Comparison of ENCODE assay signal across 15 cellular contexts in the genomic region with DNA sequence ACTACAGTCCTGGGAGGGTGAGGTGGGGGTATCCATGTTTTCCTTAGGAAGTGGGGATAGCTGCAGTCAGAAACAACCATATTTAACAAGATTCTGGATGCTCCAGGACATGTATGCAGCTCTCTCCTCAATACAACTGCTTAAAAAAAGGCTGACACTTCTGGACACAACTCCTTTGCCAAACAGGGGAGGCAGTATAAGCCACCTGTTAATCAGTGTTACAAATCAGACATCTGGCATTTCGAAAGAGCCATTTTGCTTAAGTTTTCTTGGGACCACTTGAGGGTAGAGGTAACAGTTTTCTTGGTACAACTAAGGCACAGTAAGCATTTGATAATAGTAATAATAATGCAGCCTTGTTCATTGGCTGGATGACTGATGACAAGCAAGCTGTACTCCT. TPM values are rescaled to one million over a fixed set of nuclear protein-coding genes. Genes with fewer than 3 reads are reported as not detected.
"Had no signal": no experiment of that assay in that cellular context is flagged by ENCODE, and none has a peak within 500 bp of the region (broad histone marks: within the 10 kb centered on the region; RNA-seq: fewer than 3 reads in every experiment).

No MANE protein-coding gene starts in this region.

- H3K27me3 Mint-ChIP-seq: activated naive CD8-positive, alpha-beta T cell treated with anti-CD3 and anti-CD28 coated beads for 36 hours; stimulated activated naive B cell treated with anti-CD40 and anti-IgM and Interleukin-4, amounts not matched to agents 10 μg/mL and 1 μg/mL and 100 μg/mL, for 72 hours had no signal

- H2AFZ ChIP-seq: hepatocyte had no signal

- H3K4me3 Mint-ChIP-seq: activated CD4-positive, alpha-beta T cell treated with anti-CD3 and anti-CD28 coated beads, Interleukin-2, amount 10 ng/mL, durations not matched to agents 7 days and 5 days; activated naive CD8-positive, alpha-beta T cell treated with anti-CD3 and anti-CD28 coated beads for 36 hours; activated T-cell treated with anti-CD3 and anti-CD28 coated beads, Interleukin-2, amount 50 U/mL, for 72 hours; stimulated activated naive B cell treated with anti-CD40 and anti-IgM and Interleukin-4, amounts not matched to agents 10 μg/mL and 1 μg/mL and 100 μg/mL, for 72 hours had no signal

- H3K36me3 ChIP-seq: left ventricle myocardium inferior, pancreas, thyroid gland had no signal

- H3K79me2 ChIP-seq: hepatocyte had no signal

- H3K4me1 ChIP-seq: left ventricle myocardium inferior, pancreas, thyroid gland had no signal

- DNase-seq: activated CD4-positive, alpha-beta T cell treated with anti-CD3 and anti-CD28 coated beads, Interleukin-2, amount 10 ng/mL, durations not matched to agents 7 days and 5 days; activated CD8-positive, alpha-beta memory T cell treated with anti-CD3 and anti-CD28 coated beads, Interleukin-2, amount 50 U/mL, for 48 hours; activated gamma-delta T cell; activated naive CD8-positive, alpha-beta T cell treated with anti-CD3 and anti-CD28 coated beads for 36 hours; activated T-cell treated with anti-CD3 and anti-CD28 coated beads, Interleukin-2, amount 50 U/mL, for 72 hours; dermis blood vessel endothelial cell; left ventricle myocardium inferior; naive B cell; pancreas; stimulated activated CD4-positive, alpha-beta T cell treated with anti-CD3 and anti-CD28 coated beads, Interleukin-2, amount 100 ng/mL, for 48 hours; stimulated activated naive B cell treated with anti-CD40 and anti-IgM and Interleukin-4, amounts not matched to agents 10 μg/mL and 1 μg/mL and 100 μg/mL, for 72 hours; thyroid gland had no signal

- H3K27me3 ChIP-seq: hepatocyte, pancreas, thyroid gland had no signal

- H3K4me3 ChIP-seq: hepatocyte, left ventricle myocardium inferior, pancreas, thyroid gland had no signal

- H3K27ac Mint-ChIP-seq: activated CD4-positive, alpha-beta T cell treated with anti-CD3 and anti-CD28 coated beads, Interleukin-2, amount 10 ng/mL, durations not matched to agents 7 days and 5 days; activated naive CD8-positive, alpha-beta T cell treated with anti-CD3 and anti-CD28 coated beads for 36 hours; activated T-cell treated with anti-CD3 and anti-CD28 coated beads, Interleukin-2, amount 50 U/mL, for 72 hours; naive B cell; stimulated activated naive B cell treated with anti-CD40 and anti-IgM and Interleukin-4, amounts not matched to agents 10 μg/mL and 1 μg/mL and 100 μg/mL, for 72 hours had no signal

- H3K27ac ChIP-seq: epithelial cell of prostate, hepatocyte, left ventricle myocardium inferior, pancreas, thyroid gland had no signal

- H3K4me2 ChIP-seq: hepatocyte had no signal

- ATAC-seq: activated T-cell treated with anti-CD3 and anti-CD28 coated beads, Interleukin-2, amount 50 U/mL, for 72 hours; pancreas; stimulated activated naive B cell treated with anti-CD40 and anti-IgM and Interleukin-4, amounts not matched to agents 10 μg/mL and 1 μg/mL and 100 μg/mL, for 72 hours had no signal

- H3K9me3 ChIP-seq: left ventricle myocardium inferior, pancreas, thyroid gland had no signal

- H3K36me3 Mint-ChIP-seq: activated naive CD8-positive, alpha-beta T cell treated with anti-CD3 and anti-CD28 coated beads for 36 hours; naive B cell; stimulated activated naive B cell treated with anti-CD40 and anti-IgM and Interleukin-4, amounts not matched to agents 10 μg/mL and 1 μg/mL and 100 μg/mL, for 72 hours had no signal

- H3K9me3 Mint-ChIP-seq: activated CD4-positive, alpha-beta T cell treated with anti-CD3 and anti-CD28 coated beads, Interleukin-2, amount 10 ng/mL, durations not matched to agents 7 days and 5 days; activated naive CD8-positive, alpha-beta T cell treated with anti-CD3 and anti-CD28 coated beads for 36 hours; activated T-cell treated with anti-CD3 and anti-CD28 coated beads, Interleukin-2, amount 50 U/mL, for 72 hours; naive B cell; stimulated activated naive B cell treated with anti-CD40 and anti-IgM and Interleukin-4, amounts not matched to agents 10 μg/mL and 1 μg/mL and 100 μg/mL, for 72 hours had no signal

- H3K4me1 Mint-ChIP-seq: activated CD4-positive, alpha-beta T cell treated with anti-CD3 and anti-CD28 coated beads, Interleukin-2, amount 10 ng/mL, durations not matched to agents 7 days and 5 days; activated naive CD8-positive, alpha-beta T cell treated with anti-CD3 and anti-CD28 coated beads for 36 hours; naive B cell; stimulated activated naive B cell treated with anti-CD40 and anti-IgM and Interleukin-4, amounts not matched to agents 10 μg/mL and 1 μg/mL and 100 μg/mL, for 72 hours had no signal

RNA-seq across cellular contexts. Expression of gene RPGRIP1, which starts 47.1 kb away (rescaled TPM):
- total RNA-seq: activated CD4-positive, alpha-beta T cell treated with anti-CD3 and anti-CD28 coated beads, Interleukin-2, amount 10 ng/mL, durations not matched to agents 7 days and 5 days; activated T-cell treated with anti-CD3 and anti-CD28 coated beads, Interleukin-2, amount 50 U/mL, for 72 hours; dermis blood vessel endothelial cell; glomerular endothelial cell; thyroid gland had no signal
- polyA plus RNA-seq: hepatocyte had no signal
